ENCODE assay signal across 2 cellular contexts in the genomic region with DNA sequence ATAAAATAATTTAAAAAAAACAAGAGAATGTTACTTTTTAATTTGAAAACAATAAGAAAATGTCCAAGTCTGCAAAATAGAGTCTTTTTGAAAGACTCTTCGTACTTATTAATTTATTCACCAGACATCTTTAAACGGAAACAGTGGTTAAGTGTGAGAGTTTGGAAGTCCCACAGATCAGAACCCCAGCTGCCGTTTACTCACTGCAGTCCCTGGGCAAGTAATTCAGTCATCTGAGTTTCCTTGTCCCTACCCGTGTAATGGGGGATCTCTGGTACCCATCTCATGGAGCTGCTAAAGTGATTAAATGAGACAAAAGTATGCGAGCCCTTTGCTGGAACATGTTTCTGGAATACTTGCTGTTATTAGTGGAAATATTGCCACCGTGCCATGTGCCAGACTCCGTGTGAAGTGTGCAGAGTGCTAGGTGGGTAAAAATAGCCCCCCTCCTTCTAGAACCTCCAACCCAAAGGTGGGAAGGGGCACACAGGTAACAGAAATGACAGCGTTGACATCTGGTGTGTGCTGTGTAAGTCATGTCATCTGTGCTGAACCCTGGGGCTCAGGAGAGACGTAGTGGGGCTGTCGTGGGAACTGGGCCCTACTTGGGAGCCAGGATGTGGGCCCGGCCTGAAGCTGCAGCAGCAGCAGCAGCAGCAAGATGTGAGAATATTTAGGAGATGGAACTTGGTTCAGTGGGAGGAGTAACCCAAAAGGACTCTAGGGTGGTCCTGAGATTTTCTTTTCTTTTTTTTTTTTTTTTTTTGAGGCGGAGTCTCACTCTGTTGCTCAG.
TF ChIP-seq lines count a peak whose summit lies in the region.

No MANE protein-coding gene starts in this region.

TF ChIP-seq in GM12891, 5 proteins besides CTCF, POLR2A, EP300 and RAD21:
- TF ChIP-seq TAF1 (IDR thresholded peaks at IDR 0.05; ENCODE audit: low read depth, low read length): no peak
- 0 out of 2 replicates have a peak, but pooled peaks have one; percentile 33 for TF ChIP-seq POU2F2 (IDR thresholded peaks at IDR 0.05; ENCODE audit: low read depth, low read length)

TF ChIP-seq in IMR-90, 13 proteins besides CTCF, POLR2A, EP300 and RAD21:
- no peak for TF ChIP-seq BHLHE40 (IDR thresholded peaks at IDR 0.05; ENCODE audit: low read depth, low read length)
- no peak for TF ChIP-seq NFE2L2 (IDR thresholded peaks at IDR 0.05; ENCODE audit: low read depth, low read length)
- no peak for TF ChIP-seq MAZ (IDR thresholded peaks at IDR 0.05; ENCODE audit: borderline replicate concordance, low read depth, low read length)
- TF ChIP-seq RFX5 (IDR thresholded peaks at IDR 0.05; ENCODE audit: low read depth, low read length): no peak
- TF ChIP-seq RCOR1 (IDR thresholded peaks at IDR 0.05; ENCODE audit: insufficient replicate concordance, low read length): no peak
- TF ChIP-seq MAFK (IDR thresholded peaks at IDR 0.05; ENCODE audit: low read depth, low read length): no peak
- TF ChIP-seq SMC3 (IDR thresholded peaks at IDR 0.05; ENCODE audit: low read depth, low read length): no peak
- no peak for TF ChIP-seq FOS (IDR thresholded peaks at IDR 0.05; ENCODE audit: low read depth, low read length)
- TF ChIP-seq CHD1 (IDR thresholded peaks at IDR 0.05; ENCODE audit: low read depth, low read length): no peak
- no peak for TF ChIP-seq CEBPB (IDR thresholded peaks at IDR 0.05; ENCODE audit: low read depth, low read length)
- TF ChIP-seq, protein P1, sequence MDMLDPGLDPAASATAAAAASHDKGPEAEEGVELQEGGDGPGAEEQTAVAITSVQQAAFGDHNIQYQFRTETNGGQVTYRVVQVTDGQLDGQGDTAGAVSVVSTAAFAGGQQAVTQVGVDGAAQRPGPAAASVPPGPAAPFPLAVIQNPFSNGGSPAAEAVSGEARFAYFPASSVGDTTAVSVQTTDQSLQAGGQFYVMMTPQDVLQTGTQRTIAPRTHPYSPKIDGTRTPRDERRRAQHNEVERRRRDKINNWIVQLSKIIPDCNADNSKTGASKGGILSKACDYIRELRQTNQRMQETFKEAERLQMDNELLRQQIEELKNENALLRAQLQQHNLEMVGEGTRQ (IDR thresholded peaks at IDR 0.05; ENCODE audit: low read depth, low read length): no peak
TF ChIP-seq in IMR-90: peak in this region for 0.
